In genomic region chr20:40887100-40887499, GRCh38 we compare ENCODE assay signal across 1 cellular context.
TF ChIP-seq lines count a peak whose summit lies in the region.

No MANE protein-coding gene starts in this region.

TF ChIP-seq in HepG2, 621 proteins besides CTCF, POLR2A, EP300 and RAD21 (continued from another document):
- no peak for TF ChIP-seq BCL3 (CRISPR knock-in tag; IDR thresholded peaks at IDR 0.05)
- no peak for TF ChIP-seq ZC3H13 (CRISPR knock-in tag; IDR thresholded peaks at IDR 0.05)
- TF ChIP-seq SNAI1 (CRISPR knock-in tag; IDR thresholded peaks at IDR 0.05; ENCODE audit: borderline replicate concordance), result no peak
- no peak for TF ChIP-seq NFYC (CRISPR knock-in tag; IDR thresholded peaks at IDR 0.05)
- no peak for TF ChIP-seq ARNTL (CRISPR knock-in tag; IDR thresholded peaks at IDR 0.05)
- TF ChIP-seq, protein P1, sequence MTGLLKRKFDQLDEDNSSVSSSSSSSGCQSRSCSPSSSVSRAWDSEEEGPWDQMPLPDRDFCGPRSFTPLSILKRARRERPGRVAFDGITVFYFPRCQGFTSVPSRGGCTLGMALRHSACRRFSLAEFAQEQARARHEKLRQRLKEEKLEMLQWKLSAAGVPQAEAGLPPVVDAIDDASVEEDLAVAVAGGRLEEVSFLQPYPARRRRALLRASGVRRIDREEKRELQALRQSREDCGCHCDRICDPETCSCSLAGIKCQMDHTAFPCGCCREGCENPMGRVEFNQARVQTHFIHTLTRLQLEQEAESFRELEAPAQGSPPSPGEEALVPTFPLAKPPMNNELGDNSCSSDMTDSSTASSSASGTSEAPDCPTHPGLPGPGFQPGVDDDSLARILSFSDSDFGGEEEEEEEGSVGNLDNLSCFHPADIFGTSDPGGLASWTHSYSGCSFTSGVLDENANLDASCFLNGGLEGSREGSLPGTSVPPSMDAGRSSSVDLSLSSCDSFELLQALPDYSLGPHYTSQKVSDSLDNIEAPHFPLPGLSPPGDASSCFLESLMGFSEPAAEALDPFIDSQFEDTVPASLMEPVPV (CRISPR knock-in tag; IDR thresholded peaks at IDR 0.05), result no peak
- no peak for TF ChIP-seq LRRFIP1 (CRISPR knock-in tag; conservative IDR thresholded peaks at IDR 0.05)
- TF ChIP-seq, protein P2, sequence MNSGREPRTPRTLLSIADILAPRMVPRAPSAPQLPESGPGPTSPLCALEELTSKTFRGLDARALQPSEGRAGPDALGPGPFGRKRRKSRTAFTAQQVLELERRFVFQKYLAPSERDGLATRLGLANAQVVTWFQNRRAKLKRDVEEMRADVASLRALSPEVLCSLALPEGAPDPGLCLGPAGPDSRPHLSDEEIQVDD (CRISPR knock-in tag; IDR thresholded peaks at IDR 0.05; ENCODE audit: borderline replicate concordance), result no peak
- TF ChIP-seq NFE2L1 (CRISPR knock-in tag; IDR thresholded peaks at IDR 0.05; ENCODE audit: borderline replicate concordance), result no peak
- TF ChIP-seq, protein P3, sequence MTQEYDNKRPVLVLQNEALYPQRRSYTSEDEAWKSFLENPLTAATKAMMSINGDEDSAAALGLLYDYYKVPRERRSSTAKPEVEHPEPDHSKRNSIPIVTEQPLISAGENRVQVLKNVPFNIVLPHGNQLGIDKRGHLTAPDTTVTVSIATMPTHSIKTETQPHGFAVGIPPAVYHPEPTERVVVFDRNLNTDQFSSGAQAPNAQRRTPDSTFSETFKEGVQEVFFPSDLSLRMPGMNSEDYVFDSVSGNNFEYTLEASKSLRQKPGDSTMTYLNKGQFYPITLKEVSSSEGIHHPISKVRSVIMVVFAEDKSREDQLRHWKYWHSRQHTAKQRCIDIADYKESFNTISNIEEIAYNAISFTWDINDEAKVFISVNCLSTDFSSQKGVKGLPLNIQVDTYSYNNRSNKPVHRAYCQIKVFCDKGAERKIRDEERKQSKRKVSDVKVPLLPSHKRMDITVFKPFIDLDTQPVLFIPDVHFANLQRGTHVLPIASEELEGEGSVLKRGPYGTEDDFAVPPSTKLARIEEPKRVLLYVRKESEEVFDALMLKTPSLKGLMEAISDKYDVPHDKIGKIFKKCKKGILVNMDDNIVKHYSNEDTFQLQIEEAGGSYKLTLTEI (CRISPR knock-in tag; conservative IDR thresholded peaks at IDR 0.05), result no peak
- TF ChIP-seq ZXDC (CRISPR knock-in tag; IDR thresholded peaks at IDR 0.05), result peak; percentile 94; the same call in 1 of the 2 replicates
- no peak for TF ChIP-seq ZNF530 (CRISPR knock-in tag; IDR thresholded peaks at IDR 0.05; ENCODE audit: low read depth)
